12 cellular contexts compared by ENCODE assay signal in genomic region chr2:208127090-208127489, GRCh38. TPM values are rescaled to one million over a fixed set of nuclear protein-coding genes. Genes with fewer than 3 reads are reported as not detected.
"Had no signal": no experiment of that assay in that cellular context is flagged by ENCODE, and none has a peak within 500 bp of the region (broad histone marks: within the 10 kb centered on the region; RNA-seq: fewer than 3 reads in every experiment).

No MANE protein-coding gene starts in this region.

- DNase-seq: GM23248, GOT3, H7, H9, HCEC 1CT, HFFc6 had no signal

- H3K4me1 Mint-ChIP-seq: H9 had no signal

- H3K27ac Mint-ChIP-seq: GM23338, H9, HFFc6 had no signal

- H3K4me3 ChIP-seq: GM23248, GM23338, HAP-1 had no signal

- H3K9ac ChIP-seq: GM23248 had no signal

- H3K27ac ChIP-seq: GM23248 had no signal

- H3K9me3 Mint-ChIP-seq: GM23338, HFFc6 had no signal

- FAIRE-seq: H1, H54 had no signal

- H3K4me2 ChIP-seq: GM23338 had no signal

- ATAC-seq: GM23338, HCT116 had no signal

- H3K9me3 ChIP-seq: HAP-1 had no signal

- H2AFZ ChIP-seq: GM23248 had no signal

- H3K4me3 Mint-ChIP-seq: GM23338, H9, HFFc6 had no signal

- H3K36me3 ChIP-seq: HAP-1 had no signal

RNA-seq across cellular contexts. Expression of gene CRYGC, which starts 2.5 kb away (rescaled TPM):
- total RNA-seq: GM23248, GM23338, H1, H4, H7, H9, HFFc6 had no signal
- polyA plus RNA-seq: GM23248, GM23338, H1 had no signal

RNA-seq across cellular contexts. Expression of gene CRYGD, which starts 2.8 kb away (rescaled TPM):
- total RNA-seq: GM23248, H4, H9, HFFc6 had no signal
- polyA plus RNA-seq: GM23248 had no signal

RNA-seq across cellular contexts. Expression of gene CRYGB, which starts 18.9 kb away (rescaled TPM):
- total RNA-seq: GM23248, H1, H4, H9, HFFc6 had no signal
- polyA plus RNA-seq: GM23248 had no signal

RNA-seq across cellular contexts. Expression of gene CRYGA, which starts 36.3 kb away (rescaled TPM):
- total RNA-seq: GM23248, GM23338, H1, H4, H7, H9, HFFc6 had no signal
- polyA plus RNA-seq: GM23248, GM23338, H1 had no signal
